8 cellular contexts compared by ENCODE assay signal in genomic region chr1:204431310-204432184, GRCh38. TPM values are rescaled to one million over a fixed set of nuclear protein-coding genes. Genes with fewer than 3 reads are reported as not detected.
DNase-seq lines count a peak whose midpoint lies in the region; ATAC-seq and TF ChIP-seq lines count a peak whose summit lies in the region.

No MANE protein-coding gene starts in this region.

- 46% methylated on average over 11 of the region's 13 CpGs for WGBS in suprapubic skin

- no peaks in the 10 kb centered on the region for H3K9me2 ChIP-seq in Karpas-422 (replicated peaks; ENCODE audit: insufficient read depth, low read length)

- DNase-seq in DMS53 (lab: John Stamatoyannopoulos, UW) (peak; percentile 89), Karpas-422 (peak; percentile 87), SJCRH30 (peak; percentile 77 to 87), fibroblast of villous mesenchyme (ENCODE audit: low read depth) (peak; percentile 89), occipital lobe (lab: John Stamatoyannopoulos, UW) (peak; percentile 57), suprapubic skin (ENCODE audit: low spot score in 2 of 2) (peak; percentile 89 to 91)
- peak; percentile 61 for DNase-seq in activated effector memory CD4-positive, alpha-beta T cell treated with Interleukin-2 at 50 U/mL for 16 hours

- no peak overlapping the region for H2AFZ ChIP-seq in Karpas-422 (ENCODE audit: low read length)

- TF ChIP-seq EP300 in suprapubic skin (IDR thresholded peaks at IDR 0.05), result no peak

- no peaks in the 10 kb centered on the region for H3K4me1 ChIP-seq in Karpas-422 (ENCODE audit: low read length)
- peaks cover under 1% of the 10 kb centered on the region; the same call in 1 of the 2 replicates for H3K4me1 ChIP-seq in SJCRH30
- H3K4me1 ChIP-seq in suprapubic skin, result peaks cover 33% of the 10 kb centered on the region

- no peaks in the 10 kb centered on the region for H4K20me1 ChIP-seq in Karpas-422 (ENCODE audit: insufficient read depth, low read depth, low read length)

- no peaks in the 10 kb centered on the region for H3K9me3 ChIP-seq in Karpas-422 (ENCODE audit: low read length)
- H3K9me3 ChIP-seq in SJCRH30 (replicated peaks), result no peaks in the 10 kb centered on the region
- H3K9me3 ChIP-seq in suprapubic skin, result no peaks in the 10 kb centered on the region

- no peaks in the 10 kb centered on the region for H3K27me3 ChIP-seq in Karpas-422 (ENCODE audit: low read length)
- no peaks in the 10 kb centered on the region for H3K27me3 ChIP-seq in SJCRH30
- no peaks in the 10 kb centered on the region for H3K27me3 ChIP-seq in suprapubic skin

- H3K9ac ChIP-seq in Karpas-422 (ENCODE audit: low read length), result no peak overlapping the region

- H3K4me3 ChIP-seq in Karpas-422 (ENCODE audit: low read length) (no peak overlapping the region), SJCRH30 (no peak overlapping the region), fibroblast of villous mesenchyme (ENCODE audit: low read depth, low read length) (no peak overlapping the region), suprapubic skin (no peak overlapping the region)

- ATAC-seq in GM19351 (IDR thresholded peaks at IDR 0.05; ENCODE audit: unreplicated experiment), result no peak

- H3K27ac ChIP-seq in Karpas-422 (ENCODE audit: low read length), result no peak overlapping the region
- no peak overlapping the region for H3K27ac ChIP-seq in SJCRH30
- no peak overlapping the region for H3K27ac ChIP-seq in suprapubic skin

- no peak for TF ChIP-seq POLR2A in suprapubic skin (IDR thresholded peaks at IDR 0.05)

- peak; percentile 97 for TF ChIP-seq CTCF in fibroblast of villous mesenchyme (IDR thresholded peaks at IDR 0.05; ENCODE audit: insufficient read depth, low read depth, low read length)
- peak; percentile 75 to 89 for TF ChIP-seq CTCF in suprapubic skin (IDR thresholded peaks at IDR 0.05)

- H3K79me2 ChIP-seq in Karpas-422 (ENCODE audit: low read length), result no peaks in the 10 kb centered on the region

- H3K36me3 ChIP-seq in Karpas-422 (ENCODE audit: insufficient read depth, low read length) (no peaks in the 10 kb centered on the region), SJCRH30 (no peaks in the 10 kb centered on the region), suprapubic skin (peaks cover 59% of the 10 kb centered on the region)

- no peak overlapping the region for H3K4me2 ChIP-seq in Karpas-422 (ENCODE audit: low read depth, low read length, poor library complexity, severe bottlenecking)

RNA-seq across cellular contexts. Expression of gene PPP1R15B, which starts 19.9 kb away (rescaled TPM):
- total RNA-seq in Karpas-422 (2014; rRNA removed; shearing (Covaris generic); ENCODE audit: low replicate concordance), result 34.7 and 53.5 TPM in 2 replicates
- total RNA-seq in SJCRH30 (2014; rRNA removed; shearing (Covaris generic)), result 67.6 and 71.4 TPM in 2 replicates
- total RNA-seq in fibroblast of villous mesenchyme (35.1 and 49.7 TPM in 2 replicates), occipital lobe (43.4 TPM), suprapubic skin (10 to 100 TPM; 51.2 to 66.4 (median 56.7) TPM)
